ENCODE assay signal across 9 cellular contexts in the genomic region with DNA sequence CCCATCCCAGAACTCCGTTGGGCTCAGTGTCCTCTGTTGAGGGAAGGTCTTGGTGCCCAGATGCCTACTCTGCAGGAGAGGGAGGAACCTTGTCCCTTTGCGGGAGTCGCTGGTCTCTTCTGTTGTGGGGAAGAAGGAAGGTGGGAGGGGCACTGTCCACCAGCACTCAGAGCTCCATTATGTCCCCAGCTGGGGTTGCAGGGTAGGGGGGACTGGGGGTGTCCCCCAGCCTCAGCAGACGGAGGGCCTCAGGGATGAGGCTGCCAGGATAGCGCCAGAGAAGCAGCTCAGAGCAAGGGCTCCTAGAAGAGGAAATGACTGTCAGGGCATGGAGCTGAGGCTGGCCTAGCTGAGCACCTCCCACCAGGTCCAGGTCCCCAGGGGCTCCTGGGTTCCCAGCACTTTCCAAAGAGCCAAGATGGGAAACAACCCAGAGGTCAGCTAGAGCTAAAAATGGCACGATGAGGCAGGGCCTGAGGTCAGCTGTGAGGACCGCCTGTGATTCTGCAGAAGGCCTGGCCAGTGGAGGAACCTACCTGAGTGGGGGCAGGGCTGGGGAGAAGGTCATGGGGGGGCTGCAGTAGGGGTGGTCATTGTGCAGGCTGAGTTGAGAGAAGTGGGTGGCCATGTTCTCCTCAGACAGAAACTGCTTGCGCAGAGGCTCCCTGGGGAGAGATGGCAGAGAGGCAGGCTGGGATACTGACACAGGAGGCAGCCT. TPM values are rescaled to one million over a fixed set of nuclear protein-coding genes. Genes with fewer than 3 reads are reported as not detected.
DNase-seq lines count a peak whose midpoint lies in the region; ATAC-seq and TF ChIP-seq lines count a peak whose summit lies in the region.
"Had no signal": no experiment of that assay in that cellular context is flagged by ENCODE, and none has a peak within 500 bp of the region (broad histone marks: within the 10 kb centered on the region; RNA-seq: fewer than 3 reads in every experiment).

No MANE protein-coding gene starts in this region.

- peaks cover 7% of the 10 kb centered on the region for H3K36me3 ChIP-seq in CD8-positive, alpha-beta memory T cell (ENCODE audit: insufficient read depth, low read length)
- H3K36me3 ChIP-seq in MG63 (peaks cover 47% of the 10 kb centered on the region), upper lobe of right lung (peaks cover 14% of the 10 kb centered on the region)

- DNase-seq in CD8-positive, alpha-beta memory T cell: no peak
- peak; percentile 90 for DNase-seq in MG63
- DNase-seq in medulla oblongata (ENCODE audit: extremely low spot score): peak; percentile 25
- no peak for DNase-seq in upper lobe of right lung
- DNase-seq in stimulated activated CD4-positive, alpha-beta T cell treated with anti-CD3 and anti-CD28 coated beads, Interleukin-4, amount 100 ng/mL, for 1 hour: no peak

- H3K36me3 Mint-ChIP-seq in CD8-positive, alpha-beta memory T cell: peaks cover 0 to 22% (median 3%) of the 10 kb centered on the region in 3 donors
- peaks cover 9% of the 10 kb centered on the region for H3K36me3 Mint-ChIP-seq in brain

- peak overlapping the region; percentile 78 to 93 (median 86) for H3K27ac Mint-ChIP-seq in CD8-positive, alpha-beta memory T cell
- peak overlapping the region; percentile 78 to 99 (median 98) for H3K27ac Mint-ChIP-seq in brain

- H3K9me3 Mint-ChIP-seq in CD8-positive, alpha-beta memory T cell: no peaks in the 10 kb centered on the region
- peaks cover 0 to 12% (median 0%) of the 10 kb centered on the region in 5 experiments for H3K9me3 Mint-ChIP-seq in brain

- intact Hi-C loops in upper lobe of right lung (cut with DNase I): no loop called here

- H3K4me1 ChIP-seq in CD8-positive, alpha-beta memory T cell (ENCODE audit: insufficient read depth, low read length): peaks cover 47% of the 10 kb centered on the region
- H3K4me1 ChIP-seq in upper lobe of right lung: peaks cover 49% of the 10 kb centered on the region

- H3K4me1 Mint-ChIP-seq in CD8-positive, alpha-beta memory T cell: peaks cover 42 to 64% (median 45%) of the 10 kb centered on the region in 3 donors
- peaks cover 51% of the 10 kb centered on the region for H3K4me1 Mint-ChIP-seq in brain

- POLR2A ChIA-PET in CD8-positive, alpha-beta memory T cell (lab: Charles Lee): interaction anchor here (0.5 to 1.9 kb wide), 4 partner anchors 19 to 128 kb away, joined by 3 to 7 read pairs (median 4); a partner anchor contains a TSS

- H3K4me3 Mint-ChIP-seq in CD8-positive, alpha-beta memory T cell: peak overlapping the region; percentile 87 to 98 (median 93)
- peak overlapping the region; percentile 86 to 100 (median 93) for H3K4me3 Mint-ChIP-seq in brain

- H3K4me3 ChIP-seq in CD8-positive, alpha-beta memory T cell (ENCODE audit: low read length): peak overlapping the region; percentile 88
- H3K4me3 ChIP-seq in MG63 (peak overlapping the region; percentile 99), upper lobe of right lung (peak overlapping the region; percentile 68)

- H3K27me3 ChIP-seq in CD8-positive, alpha-beta memory T cell (ENCODE audit: insufficient read depth, low read length, poor library complexity, severe bottlenecking): no peaks in the 10 kb centered on the region
- H3K27me3 ChIP-seq in MG63 (no peaks in the 10 kb centered on the region), upper lobe of right lung (peaks cover 7% of the 10 kb centered on the region)

- no peaks in the 10 kb centered on the region for H3K9me3 ChIP-seq in CD8-positive, alpha-beta memory T cell (ENCODE audit: low read length)
- H3K9me3 ChIP-seq in MG63 (no peaks in the 10 kb centered on the region), upper lobe of right lung (no peaks in the 10 kb centered on the region)

- CTCF ChIA-PET in CD8-positive, alpha-beta memory T cell (lab: Charles Lee): interaction anchor here (0.5 to 17.8 kb wide), 9 partner anchors 7 to 107 kb away, joined by 3 to 289 read pairs (median 4); a partner anchor contains a TSS

- ATAC-seq in upper lobe of right lung (no peak), HG02938 (IDR thresholded peaks at IDR 0.05; ENCODE audit: unreplicated experiment) (no peak), HG03469 (IDR thresholded peaks at IDR 0.05; ENCODE audit: unreplicated experiment) (no peak)

- no peak for TF ChIP-seq CTCF in brain (conservative IDR thresholded peaks at IDR 0.05)
- no peak for TF ChIP-seq CTCF in upper lobe of right lung (IDR thresholded peaks at IDR 0.05)

- H3K27me3 Mint-ChIP-seq in CD8-positive, alpha-beta memory T cell: peaks cover 0 to 2% of the 10 kb centered on the region in 2 donors
- H3K27me3 Mint-ChIP-seq in brain: peaks cover 41% of the 10 kb centered on the region

- peak overlapping the region; percentile 88 for H3K27ac ChIP-seq in CD8-positive, alpha-beta memory T cell (ENCODE audit: low read depth, low read length)
- H3K27ac ChIP-seq in upper lobe of right lung: peak overlapping the region; percentile 91

RNA-seq across cellular contexts. Expression of a gene that starts 0.9 kb away (rescaled TPM):
- 10 to 100 TPM; 25.6 to 26.3 TPM for total RNA-seq in CD8-positive, alpha-beta memory T cell
- 23.7 TPM for polyA plus RNA-seq in CD8-positive, alpha-beta memory T cell
- 2.9 and 60.7 TPM in 2 replicates for total RNA-seq in MG63 (2014; rRNA removed; shearing (Covaris generic); ENCODE audit: low replicate concordance)
- 314 TPM for polyA plus RNA-seq in brain (ENCODE audit: insufficient read depth, low read depth, low replicate concordance)
- 55.7 TPM for total RNA-seq in upper lobe of right lung

RNA-seq across cellular contexts. Expression of a gene that starts 1.0 kb away (rescaled TPM):
- total RNA-seq in CD8-positive, alpha-beta memory T cell: 10 to 100 TPM; 56.8 to 59.4 TPM
- 46.2 TPM for polyA plus RNA-seq in CD8-positive, alpha-beta memory T cell
- 63.2 and 118 TPM in 2 replicates for total RNA-seq in MG63 (2014; rRNA removed; shearing (Covaris generic); ENCODE audit: low replicate concordance)
- polyA plus RNA-seq in brain (ENCODE audit: insufficient read depth, low read depth, low replicate concordance): 45.0 TPM
- total RNA-seq in upper lobe of right lung: 31.4 TPM

RNA-seq across cellular contexts. Expression of a gene that starts 2.7 kb away (rescaled TPM):
- total RNA-seq in CD8-positive, alpha-beta memory T cell: 1 to 10 TPM; 3.7 to 4.5 TPM
- polyA plus RNA-seq in CD8-positive, alpha-beta memory T cell: 2.1 TPM
- 541 and 602 TPM in 2 replicates for total RNA-seq in MG63 (2014; rRNA removed; shearing (Covaris generic); ENCODE audit: low replicate concordance)
- polyA plus RNA-seq in brain (ENCODE audit: insufficient read depth, low read depth, low replicate concordance): 14.8 TPM
- total RNA-seq in upper lobe of right lung: 74.9 TPM

RNA-seq across cellular contexts. Expression of a gene that starts 4.9 kb away (rescaled TPM):
- not detected for total RNA-seq in CD8-positive, alpha-beta memory T cell
- polyA plus RNA-seq in CD8-positive, alpha-beta memory T cell: not detected
- total RNA-seq in MG63 (2014; rRNA removed; shearing (Covaris generic); ENCODE audit: low replicate concordance): not detected in 2 replicates
- 0.31 TPM for polyA plus RNA-seq in brain (ENCODE audit: insufficient read depth, low read depth, low replicate concordance)
- total RNA-seq in upper lobe of right lung: not detected

RNA-seq across cellular contexts. Expression of a gene that starts 10.1 kb away (rescaled TPM):
- not detected for total RNA-seq in CD8-positive, alpha-beta memory T cell
- not detected for polyA plus RNA-seq in CD8-positive, alpha-beta memory T cell
- total RNA-seq in MG63 (2014; rRNA removed; shearing (Covaris generic); ENCODE audit: low replicate concordance): not detected in 2 replicates
- polyA plus RNA-seq in brain (ENCODE audit: insufficient read depth, low read depth, low replicate concordance): 16.3 TPM
- 0.75 TPM for total RNA-seq in upper lobe of right lung
- total RNA-seq: M059J had no signal

Comparison
In these comparisons a context has a peak if more than half of its experiments do, and no peak if none do; other contexts are left out.
1. DNase-seq: peak in MG63 (single experiment) and medulla oblongata (single experiment); none in CD8-positive, alpha-beta memory T cell (0 of 5), upper lobe of right lung (single experiment) and stimulated activated CD4-positive, alpha-beta T cell treated with anti-CD3 and anti-CD28 coated beads, Interleukin-4, amount 100 ng/mL, for 1 hour (single experiment).
2. RNA of a gene that starts 2.7 kb away (total RNA-seq): 541 to 602 TPM in MG63 and 74.9 TPM in upper lobe of right lung (single experiment); 3.7 to 4.5 TPM in CD8-positive, alpha-beta memory T cell; every median in the first group is over 10 times any median in the second.
3. Peak in every context shown above with its lines, with median percentiles within 50 percentile points of each other: H3K4me3 ChIP-seq.